ENCODE assay signal across 8 cellular contexts in genomic region chr5:9156282-9156681, GRCh38.
A peak's percentile ranks its signal among the peaks of the same experiment; 100 is the strongest.
DNase-seq lines count a peak whose midpoint lies in the region; ATAC-seq and TF ChIP-seq lines count a peak whose summit lies in the region.

No MANE protein-coding gene starts in this region.

- TF ChIP-seq CTCF in GM12874 (IDR thresholded peaks at IDR 0.05; ENCODE audit: insufficient read depth, low read depth, low read length): peak; percentile 51; the same call in 1 of the 2 replicates

- ATAC-seq in HG03432 (IDR thresholded peaks at IDR 0.05; ENCODE audit: unreplicated experiment) (peak; percentile 79), HG03571 (IDR thresholded peaks at IDR 0.05; ENCODE audit: unreplicated experiment) (no peak)

- DNase-seq in amniotic epithelial cell (ENCODE audit: low read depth): peak; percentile 45
- DNase-seq in iris pigment epithelial cell (ENCODE audit: low read depth): peak; percentile 75
- DNase-seq in NCI-H1694 treated with DMSO at 0.1 percent for 48 hours (lab: John Stamatoyannopoulos, UW): no peak
- DNase-seq in NCI-H1048 (lab: John Stamatoyannopoulos, UW): no peak
- DNase-seq in mucosa of gallbladder (ENCODE audit: low spot score): no peak

Comparison
In these comparisons a context has a peak if more than half of its experiments do, and no peak if none do; other contexts are left out.
1. DNase-seq: peak in amniotic epithelial cell (single experiment) and iris pigment epithelial cell (single experiment); none in NCI-H1694 treated with DMSO at 0.1 percent for 48 hours (single experiment), NCI-H1048 (single experiment) and mucosa of gallbladder (single experiment).